Comparison of ENCODE assay signal across 10 cellular contexts in the genomic region with DNA sequence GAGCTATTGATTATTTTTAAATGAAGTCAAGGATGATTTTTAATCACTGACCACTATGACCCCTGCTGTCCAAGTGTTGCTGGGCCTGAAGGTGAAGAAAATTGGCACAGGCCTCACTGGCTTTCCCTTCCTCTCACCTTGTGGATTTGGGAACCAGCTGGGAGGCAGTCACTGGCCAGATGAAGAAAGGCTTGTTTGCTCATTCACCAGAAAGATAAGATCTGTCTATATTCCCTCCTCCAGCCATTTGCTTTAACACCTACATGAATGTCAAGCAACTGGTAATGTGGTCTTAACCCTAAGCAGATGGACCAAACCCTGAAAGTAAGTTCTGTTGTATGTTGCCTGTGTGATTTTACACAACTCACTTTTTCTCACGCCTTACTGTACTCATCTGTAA. TPM values are rescaled to one million over a fixed set of nuclear protein-coding genes. Genes with fewer than 3 reads are reported as not detected.
A peak's percentile ranks its signal among the peaks of the same experiment; 100 is the strongest.
DNase-seq lines count a peak whose midpoint lies in the region; TF ChIP-seq lines count a peak whose summit lies in the region.
"Had no signal": no experiment of that assay in that cellular context is flagged by ENCODE, and none has a peak within 500 bp of the region (broad histone marks: within the 10 kb centered on the region; RNA-seq: fewer than 3 reads in every experiment).

No MANE protein-coding gene starts in this region.

- H3K4me3 Mint-ChIP-seq in progenitor cell of endocrine pancreas (ENCODE audit: low read depth): no peak overlapping the region
- H3K4me3 Mint-ChIP-seq: CD8-positive, alpha-beta memory T cell; H9 had no signal

- peak overlapping the region; percentile 54 for H3K27ac Mint-ChIP-seq in progenitor cell of endocrine pancreas
- H3K27ac Mint-ChIP-seq: CD8-positive, alpha-beta memory T cell had no signal

- H3K4me1 Mint-ChIP-seq in progenitor cell of endocrine pancreas (ENCODE audit: low read depth): peaks cover 15% of the 10 kb centered on the region

- no peak for TF ChIP-seq CTCF in 22Rv1 (IDR thresholded peaks at IDR 0.05)
- peak; percentile 8; the same call in 1 of the 2 replicates for TF ChIP-seq CTCF in C4-2B (conservative IDR thresholded peaks at IDR 0.05)
- no peak for TF ChIP-seq CTCF in LNCaP clone FGC (IDR thresholded peaks at IDR 0.05; ENCODE audit: control insufficient read depth, extremely low read depth, insufficient read depth)
- no peak for TF ChIP-seq CTCF in progenitor cell of endocrine pancreas (IDR thresholded peaks at IDR 0.05; ENCODE audit: unreplicated experiment)
- no peak for TF ChIP-seq CTCF in GM10266 (IDR thresholded peaks at IDR 0.05; ENCODE audit: control insufficient read depth, insufficient read depth, low read depth, missing control alignments)

- H3K4me3 ChIP-seq in LNCaP clone FGC (ENCODE audit: low read depth, low read length): no peak overlapping the region

- peaks cover 2% of the 10 kb centered on the region for H3K9me3 Mint-ChIP-seq in progenitor cell of endocrine pancreas (ENCODE audit: low read depth)
- H3K9me3 Mint-ChIP-seq: CD8-positive, alpha-beta memory T cell; H9 had no signal

- no peaks in the 10 kb centered on the region for H3K36me3 Mint-ChIP-seq in progenitor cell of endocrine pancreas (ENCODE audit: insufficient read depth)
- H3K36me3 Mint-ChIP-seq: CD8-positive, alpha-beta memory T cell had no signal

- DNase-seq in LNCaP clone FGC (ENCODE audit: low read depth) (peak; percentile 36), progenitor cell of endocrine pancreas (ENCODE audit: low spot score, unreplicated experiment) (no peak), iPS-NIHi7 (ENCODE audit: extremely low spot score) (no peak), GM10266 (ENCODE audit: extremely low spot score) (no peak)
- DNase-seq: Caco-2; CD8-positive, alpha-beta memory T cell; GOT3; H9 had no signal

- H3K27me3 Mint-ChIP-seq in progenitor cell of endocrine pancreas: peaks cover 10% of the 10 kb centered on the region

- 0 out of 2 replicates have a peak overlapping the region, but pooled peaks have one; percentile 28 for H3K27ac ChIP-seq in 22Rv1
- H3K27ac ChIP-seq in C4-2B: no peak overlapping the region

RNA-seq across cellular contexts. Expression of a gene that starts 10.3 kb away (rescaled TPM):
- 197 and 199 TPM in 2 replicates for total RNA-seq in progenitor cell of endocrine pancreas
